Comparison of ENCODE assay signal across 1 cellular context in the genomic region with DNA sequence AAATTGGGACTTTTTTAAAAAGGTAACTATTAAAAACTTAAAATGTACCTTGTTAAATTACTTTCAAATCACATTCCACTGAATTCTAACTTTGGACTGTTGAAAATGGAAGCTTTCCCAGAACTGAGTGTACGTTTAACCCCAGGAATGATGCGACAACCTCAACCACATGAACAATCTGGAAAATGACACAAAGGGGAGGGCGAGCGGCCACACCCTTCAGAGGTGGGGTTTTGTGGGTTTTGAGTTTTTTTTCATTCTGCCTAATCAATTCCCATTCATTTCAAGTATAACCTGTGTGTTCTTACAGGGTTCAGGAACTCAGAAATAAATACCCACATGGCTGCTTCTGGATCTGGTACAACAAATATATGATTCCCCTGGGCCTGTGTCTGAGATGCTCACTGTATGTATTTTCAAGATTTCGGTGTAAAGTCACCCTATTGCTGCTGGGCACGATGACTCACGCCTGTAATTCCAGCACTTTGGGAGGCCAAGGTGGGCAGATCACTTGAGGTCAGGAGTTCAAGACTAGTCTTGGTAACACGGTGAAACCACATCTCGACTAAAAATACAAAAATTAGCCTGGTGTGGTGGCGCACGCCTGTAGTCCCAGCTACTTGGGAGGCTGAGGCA.
TF ChIP-seq lines count a peak whose summit lies in the region.

No MANE protein-coding gene starts in this region.

TF ChIP-seq in HCT116, 20 proteins besides CTCF, POLR2A, EP300 and RAD21 (continued from another document):
- no peak for TF ChIP-seq ZNF274 (IDR thresholded peaks at IDR 0.05; ENCODE audit: low read depth, low read length)
- TF ChIP-seq, protein P1, sequence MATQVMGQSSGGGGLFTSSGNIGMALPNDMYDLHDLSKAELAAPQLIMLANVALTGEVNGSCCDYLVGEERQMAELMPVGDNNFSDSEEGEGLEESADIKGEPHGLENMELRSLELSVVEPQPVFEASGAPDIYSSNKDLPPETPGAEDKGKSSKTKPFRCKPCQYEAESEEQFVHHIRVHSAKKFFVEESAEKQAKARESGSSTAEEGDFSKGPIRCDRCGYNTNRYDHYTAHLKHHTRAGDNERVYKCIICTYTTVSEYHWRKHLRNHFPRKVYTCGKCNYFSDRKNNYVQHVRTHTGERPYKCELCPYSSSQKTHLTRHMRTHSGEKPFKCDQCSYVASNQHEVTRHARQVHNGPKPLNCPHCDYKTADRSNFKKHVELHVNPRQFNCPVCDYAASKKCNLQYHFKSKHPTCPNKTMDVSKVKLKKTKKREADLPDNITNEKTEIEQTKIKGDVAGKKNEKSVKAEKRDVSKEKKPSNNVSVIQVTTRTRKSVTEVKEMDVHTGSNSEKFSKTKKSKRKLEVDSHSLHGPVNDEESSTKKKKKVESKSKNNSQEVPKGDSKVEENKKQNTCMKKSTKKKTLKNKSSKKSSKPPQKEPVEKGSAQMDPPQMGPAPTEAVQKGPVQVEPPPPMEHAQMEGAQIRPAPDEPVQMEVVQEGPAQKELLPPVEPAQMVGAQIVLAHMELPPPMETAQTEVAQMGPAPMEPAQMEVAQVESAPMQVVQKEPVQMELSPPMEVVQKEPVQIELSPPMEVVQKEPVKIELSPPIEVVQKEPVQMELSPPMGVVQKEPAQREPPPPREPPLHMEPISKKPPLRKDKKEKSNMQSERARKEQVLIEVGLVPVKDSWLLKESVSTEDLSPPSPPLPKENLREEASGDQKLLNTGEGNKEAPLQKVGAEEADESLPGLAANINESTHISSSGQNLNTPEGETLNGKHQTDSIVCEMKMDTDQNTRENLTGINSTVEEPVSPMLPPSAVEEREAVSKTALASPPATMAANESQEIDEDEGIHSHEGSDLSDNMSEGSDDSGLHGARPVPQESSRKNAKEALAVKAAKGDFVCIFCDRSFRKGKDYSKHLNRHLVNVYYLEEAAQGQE (IDR thresholded peaks at IDR 0.05; ENCODE audit: low read depth): no peak
